Comparison of ENCODE assay signal across 8 cellular contexts in the genomic region with DNA sequence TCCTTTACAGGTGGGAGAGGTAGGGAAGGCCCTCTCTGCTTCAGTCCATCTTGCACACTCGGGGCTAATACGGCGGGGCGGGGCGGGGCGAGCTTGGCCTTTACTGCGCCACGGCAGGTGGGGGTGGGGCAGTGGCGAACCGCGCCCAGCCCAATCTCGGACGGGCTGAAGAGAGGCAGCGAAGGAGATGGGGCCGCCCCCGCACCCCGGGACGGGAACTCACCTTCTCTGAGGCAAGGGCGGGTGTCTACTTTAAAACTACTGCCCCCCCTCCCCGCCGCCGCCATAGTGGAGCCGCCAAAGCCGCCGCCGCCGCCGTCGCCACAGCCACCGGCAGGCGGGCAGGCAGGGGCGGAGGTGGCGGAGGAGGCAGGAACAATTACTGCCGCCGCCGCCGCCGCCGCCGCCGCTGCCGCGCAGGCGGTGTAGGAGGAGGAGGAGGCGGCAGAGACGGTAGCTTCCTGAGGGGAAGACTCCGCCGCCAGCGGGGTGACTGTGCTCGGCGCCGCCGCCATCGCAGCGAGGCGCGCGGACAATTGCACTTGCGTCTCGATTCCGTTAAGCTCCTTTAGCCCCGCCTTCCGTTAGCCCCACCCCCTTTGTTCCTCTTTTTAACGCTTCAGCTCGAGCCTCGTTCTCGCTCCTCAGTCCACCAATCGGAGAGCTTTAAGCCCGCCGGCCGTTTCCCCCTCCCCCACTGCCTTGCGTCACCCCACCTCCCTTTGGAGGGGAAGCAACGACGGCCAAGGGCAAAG. TPM values are rescaled to one million over a fixed set of nuclear protein-coding genes. Genes with fewer than 3 reads are reported as not detected.
DNase-seq lines count a peak whose midpoint lies in the region; ATAC-seq and TF ChIP-seq lines count a peak whose summit lies in the region.

A gene (minus strand): TSS at position 534 of the 755 bp plus-strand sequence. CDS start 19 bp downstream, at position 515.

- peak; percentile 88 for ATAC-seq in HG03439 (IDR thresholded peaks at IDR 0.05; ENCODE audit: unreplicated experiment)

- no peaks in the 10 kb centered on the region for H3K4me1 ChIP-seq in BE2C

- H3K27me3 ChIP-seq in BE2C (no peaks in the 10 kb centered on the region), dorsolateral prefrontal cortex (peaks cover 0 to 43% (median 5%) of the 10 kb centered on the region in 45 donors)

- DNase-seq in BE2C = peak; percentile 83
- peak; percentile 92 to 97 for DNase-seq in NCI-H524 (lab: John Stamatoyannopoulos, UW)
- peak; percentile 91 for DNase-seq in activated CD4-positive, alpha-beta T cell treated with anti-CD3 and anti-CD28 coated beads, Interleukin-2, amount 50 U/mL, for 1 hour
- peak; percentile 73 to 93 (median 88) for DNase-seq in dorsolateral prefrontal cortex
- DNase-seq in lower leg skin (ENCODE audit: low spot score in 2 of 2) = peak; percentile 90 to 98
- DNase-seq in stimulated activated CD4-positive, alpha-beta T cell treated with anti-CD3 and anti-CD28 coated beads, Interleukin-4, amount 100 ng/mL, for 4 hours = peak; percentile 88 to 93

- H3K4me3 ChIP-seq in BE2C (ENCODE audit: low read depth, low read length) (peak within 1 kb of the TSS; percentile 38), dorsolateral prefrontal cortex (peak within 1 kb of the TSS; percentile 22 to 81 (median 67)), lower leg skin (ENCODE audit: low read depth, poor library complexity, severe bottlenecking) (peak within 1 kb of the TSS; percentile 48)

- intact Hi-C loops in dorsolateral prefrontal cortex (cut with DNase I) (no loop called here), lower leg skin (cut with DNase I; ENCODE audit: low total_unique reads) (no loop called here)

- H3K36me3 ChIP-seq in BE2C = no peaks in the 10 kb centered on the region

- 0 to 49% methylated on average over 24 to 67 of the region's 74 CpGs for WGBS in lower leg skin, 2 donors

- TF ChIP-seq CTCF in BE2C (IDR thresholded peaks at IDR 0.05; ENCODE audit: low read depth, low read length) (no peak), dorsolateral prefrontal cortex (IDR thresholded peaks at IDR 0.05 in 54 of 56, conservative IDR thresholded peaks at IDR 0.05 in 2 of 56; ENCODE audit: low read depth in 1 of 56, partially characterized antibody in 56 of 56) (peak in 6 of 56 donors; percentile 7 to 20 (median 14)), lower leg skin (IDR thresholded peaks at IDR 0.05) (no peak)

- no peaks in the 10 kb centered on the region for H3K9me3 ChIP-seq in BE2C

- H3K27ac ChIP-seq in dorsolateral prefrontal cortex = peak within 1 kb of the TSS in 57 of 59 donors; percentile 40 to 97 (median 91)

- peak; percentile 73 for TF ChIP-seq POLR2A in GM19193 (IDR thresholded peaks at IDR 0.05; ENCODE audit: extremely low read depth, insufficient read depth, insufficient read length)
- TF ChIP-seq POLR2A in lower leg skin (IDR thresholded peaks at IDR 0.05) = peak in 1 of 2 donors; percentile 63

RNA-seq across cellular contexts. Expression of the gene that starts here (rescaled TPM):
- 0.48 TPM for polyA plus RNA-seq in BE2C (2012; ENCODE audit: insufficient read depth, insufficient read length, low read depth)
- total RNA-seq in dorsolateral prefrontal cortex = 10 to 100 TPM; 10.1 to 43.1 (median 24.7) TPM
- total RNA-seq in lower leg skin = 1 to 10 TPM; 2.2 to 2.8 (median 2.6) TPM

Comparison
In these comparisons a context has a peak if more than half of its experiments do, and no peak if none do; other contexts are left out.
1. Peak in every context shown above with its lines: DNase-seq, ATAC-seq, H3K4me3 ChIP-seq and H3K27ac ChIP-seq.